7 cellular contexts compared by ENCODE assay signal in genomic region chr10:54057357-54057756, GRCh38.
"Had no signal": no experiment of that assay in that cellular context is flagged by ENCODE, and none has a peak within 500 bp of the region (broad histone marks: within the 10 kb centered on the region; RNA-seq: fewer than 3 reads in every experiment).

No MANE protein-coding gene starts in this region.

- DNase-seq: IMR-90, KBM-7, KG1 had no signal

- H3K4me2 ChIP-seq: KMS-11 had no signal

- H3K9ac ChIP-seq: KMS-11 had no signal

- H3K27ac ChIP-seq: HL-60, KMS-11 had no signal

- FAIRE-seq: HepG2, HTR-8/SVneo had no signal

- ATAC-seq: HepG2 had no signal
